ENCODE assay signal across 24 cellular contexts in genomic region chr1:224492632-224493031, GRCh38.
"Had no signal": no experiment of that assay in that cellular context is flagged by ENCODE, and none has a peak within 500 bp of the region (broad histone marks: within the 10 kb centered on the region; RNA-seq: fewer than 3 reads in every experiment).

No MANE protein-coding gene starts in this region.

- H3K4me3 Mint-ChIP-seq: endodermal cell; naive thymus-derived CD8-positive, alpha-beta T cell; stimulated activated naive B cell treated with anti-CD40 and anti-IgM and Interleukin-4, amounts not matched to agents 10 μg/mL and 1 μg/mL and 100 μg/mL, for 72 hours; stimulated activated naive CD8-positive, alpha-beta T cell treated with anti-CD3 and anti-CD28 coated beads, Interleukin-15, amount 100 ng/mL, for 72 hours had no signal

- H3K27ac ChIP-seq: foreskin keratinocyte, hepatocyte, neutrophil, psoas muscle, spleen, thoracic aorta had no signal

- ATAC-seq: foreskin keratinocyte; left cardiac atrium; left ventricle myocardium superior; naive thymus-derived CD8-positive, alpha-beta T cell; psoas muscle; sciatic nerve; stimulated activated naive B cell treated with anti-CD40 and anti-IgM and Interleukin-4, amounts not matched to agents 10 μg/mL and 1 μg/mL and 100 μg/mL, for 72 hours; stimulated activated naive CD8-positive, alpha-beta T cell treated with anti-CD3 and anti-CD28 coated beads, Interleukin-15, amount 100 ng/mL, for 72 hours had no signal

- H3K4me2 ChIP-seq: hepatocyte had no signal

- H3K27me3 Mint-ChIP-seq: stimulated activated naive CD8-positive, alpha-beta T cell treated with anti-CD3 and anti-CD28 coated beads, Interleukin-15, amount 100 ng/mL, for 72 hours had no signal

- H3K4me3 ChIP-seq: hepatocyte, lung, psoas muscle, spleen, thoracic aorta had no signal

- H3K9me3 ChIP-seq: neutrophil, psoas muscle, thoracic aorta had no signal

- H2AFZ ChIP-seq: hepatocyte had no signal

- DNase-seq: effector CD4-positive, alpha-beta T cell; endodermal cell; erythroblast; foreskin keratinocyte; head of caudate nucleus; kidney; left cardiac atrium; left ventricle myocardium superior; mesenchymal stem cell; midbrain; naive thymus-derived CD8-positive, alpha-beta T cell; psoas muscle; spleen; stimulated activated CD4-positive, alpha-beta T cell treated with anti-CD3 and anti-CD28 coated beads, Interleukin-2, amount 100 ng/mL, for 24 hours; stimulated activated CD4-positive, alpha-beta T cell treated with anti-CD3 and anti-CD28 coated beads, Interleukin-4, amount 100 ng/mL, for 4 hours; stimulated activated naive B cell treated with anti-CD40 and anti-IgM and Interleukin-4, amounts not matched to agents 10 μg/mL and 1 μg/mL and 100 μg/mL, for 72 hours; stimulated activated naive CD8-positive, alpha-beta T cell treated with anti-CD3 and anti-CD28 coated beads, Interleukin-15, amount 100 ng/mL, for 72 hours; substantia nigra; trophoblast cell had no signal

- H3K27ac Mint-ChIP-seq: naive thymus-derived CD8-positive, alpha-beta T cell; stimulated activated naive B cell treated with anti-CD40 and anti-IgM and Interleukin-4, amounts not matched to agents 10 μg/mL and 1 μg/mL and 100 μg/mL, for 72 hours; stimulated activated naive CD8-positive, alpha-beta T cell treated with anti-CD3 and anti-CD28 coated beads, Interleukin-15, amount 100 ng/mL, for 72 hours had no signal

- H3K4me1 ChIP-seq: psoas muscle had no signal

- H3K79me2 ChIP-seq: hepatocyte had no signal

- H3K36me3 ChIP-seq: neutrophil, spleen, thoracic aorta had no signal

- H3K27me3 ChIP-seq: foreskin keratinocyte, hepatocyte, neutrophil, spleen had no signal
